Comparison of ENCODE assay signal across 3 cellular contexts in the genomic region with DNA sequence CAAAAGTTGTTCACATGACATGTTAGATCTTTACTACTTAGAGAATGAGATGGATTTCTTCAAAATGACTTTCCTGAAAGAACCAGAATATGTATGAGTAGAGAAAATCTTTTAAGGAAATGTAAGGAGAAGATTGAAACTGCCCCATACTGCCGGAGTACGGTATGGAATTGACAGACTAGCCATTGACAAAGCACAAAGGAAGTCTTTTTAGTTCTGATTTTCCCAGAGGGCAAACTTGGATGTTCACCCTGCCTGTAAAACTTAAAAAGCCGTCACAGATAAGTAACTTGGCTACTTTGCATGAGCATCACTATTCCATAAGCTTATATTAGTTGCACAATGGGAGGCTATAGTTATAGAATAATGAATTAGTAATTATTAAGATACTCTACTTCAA.
"Had no signal": no experiment of that assay in that cellular context is flagged by ENCODE, and none has a peak within 500 bp of the region (broad histone marks: within the 10 kb centered on the region; RNA-seq: fewer than 3 reads in every experiment).

No MANE protein-coding gene starts in this region.

- DNase-seq: GDM1, GF-D8 had no signal

- ATAC-seq: GM12878 had no signal
